8 cellular contexts compared by ENCODE assay signal in genomic region chr2:166419616-166419934, GRCh38. TPM values are rescaled to one million over a fixed set of nuclear protein-coding genes. Genes with fewer than 3 reads are reported as not detected.
A peak's percentile ranks its signal among the peaks of the same experiment; 100 is the strongest.
DNase-seq lines count a peak whose midpoint lies in the region; ATAC-seq, FAIRE-seq and TF ChIP-seq lines count a peak whose summit lies in the region.

No MANE protein-coding gene starts in this region.

- no peaks in the 10 kb centered on the region for H3K27me3 ChIP-seq in foreskin keratinocyte

- no peaks in the 10 kb centered on the region for H3K4me1 ChIP-seq in foreskin keratinocyte

- intact Hi-C loops in left colon (cut with DNase I, micrococcal nuclease): no loop called here

- DNase-seq in HCEC 1CT: peak; percentile 42
- DNase-seq in RKO (ENCODE audit: low spot score): peak; percentile 63
- peak in 1 of 2 donors; percentile 45 for DNase-seq in foreskin keratinocyte
- DNase-seq in left colon: no peak
- no peak for DNase-seq in stimulated activated CD4-positive, alpha-beta T cell treated with anti-CD3 and anti-CD28 coated beads, Interleukin-4, amount 100 ng/mL, for 1 hour
- DNase-seq in MV-4-11 (lab: John Stamatoyannopoulos, UW): no peak

- FAIRE-seq in A204.1 (lab: Jason Lieb, UNC): peak; percentile 96

- ATAC-seq in foreskin keratinocyte (peak; percentile 80), left colon (no peak), GM18909 (IDR thresholded peaks at IDR 0.05; ENCODE audit: poor library complexity, unreplicated experiment) (no peak)

- peak; percentile 82 for TF ChIP-seq CTCF in foreskin keratinocyte (conservative IDR thresholded peaks at IDR 0.05)

- H3K27ac ChIP-seq in foreskin keratinocyte: no peak overlapping the region

RNA-seq across cellular contexts. Expression of gene SCN9A, which starts 43.8 kb away (rescaled TPM):
- 0.39 and 0.85 TPM in 2 replicates for total RNA-seq in foreskin keratinocyte
- 0.07 and 0.11 TPM in 2 replicates for polyA plus RNA-seq in foreskin keratinocyte
- total RNA-seq in left colon: 10 to 100 TPM; 13.4 to 14.4 TPM

Comparison
In these comparisons a context has a peak if more than half of its experiments do, and no peak if none do; other contexts are left out.
1. DNase-seq: peak in HCEC 1CT (single experiment) and RKO (single experiment); none in left colon (0 of 2), stimulated activated CD4-positive, alpha-beta T cell treated with anti-CD3 and anti-CD28 coated beads, Interleukin-4, amount 100 ng/mL, for 1 hour (single experiment) and MV-4-11 (single experiment).